In genomic region chr3:157148123-157148889, GRCh38 we compare ENCODE assay signal across 15 cellular contexts. TPM values are rescaled to one million over a fixed set of nuclear protein-coding genes. Genes with fewer than 3 reads are reported as not detected.
DNase-seq lines count a peak whose midpoint lies in the region; ATAC-seq and TF ChIP-seq lines count a peak whose summit lies in the region.
"Had no signal": no experiment of that assay in that cellular context is flagged by ENCODE, and none has a peak within 500 bp of the region (broad histone marks: within the 10 kb centered on the region; RNA-seq: fewer than 3 reads in every experiment).

No MANE protein-coding gene starts in this region.

- H4K5ac ChIP-seq in H9 (ENCODE audit: insufficient read length, low read depth, low read length): no peak overlapping the region

- peak overlapping the region; percentile 14 for H3K27ac Mint-ChIP-seq in T-helper 1 cell treated with Interleukin-12 subunit alpha and Interleukin-12 subunit beta and Interleukin-4 antibody, amounts not matched to agents 30 μg/mL and 1 μg/mL, for 36 hours
- no peak overlapping the region for H3K27ac Mint-ChIP-seq in H9

- H3K27me3 ChIP-seq in H9 (ENCODE audit: insufficient read depth, low read length): no peaks in the 10 kb centered on the region
- H3K27me3 ChIP-seq: brain microvascular endothelial cell had no signal

- peak; percentile 56 for ATAC-seq in GM18502 (IDR thresholded peaks at IDR 0.05; ENCODE audit: poor library complexity, unreplicated experiment)
- ATAC-seq in GM21717 (IDR thresholded peaks at IDR 0.05; ENCODE audit: unreplicated experiment): peak; percentile 50
- peak; percentile 16 for ATAC-seq in mucosa of descending colon

- no peak overlapping the region for H3K4me3 Mint-ChIP-seq in T-helper 1 cell treated with Interleukin-12 subunit alpha and Interleukin-12 subunit beta and Interleukin-4 antibody, amounts not matched to agents 30 μg/mL and 1 μg/mL, for 36 hours
- H3K4me3 Mint-ChIP-seq in H9: no peak overlapping the region
- H3K4me3 Mint-ChIP-seq: CD14-positive monocyte had no signal

- H3K79me2 ChIP-seq in H9 (ENCODE audit: insufficient read depth, low read length): no peaks in the 10 kb centered on the region

- no peak overlapping the region for H3K23ac ChIP-seq in H9 (ENCODE audit: insufficient read length, low read depth, low read length)

- H2BK120ac ChIP-seq in H9 (ENCODE audit: low read depth, low read length, poor library complexity, severe bottlenecking): no peak overlapping the region

- H4K91ac ChIP-seq in H9 (ENCODE audit: insufficient read length, low read depth, low read length): no peak overlapping the region

- no peak for TF ChIP-seq CTCF in mucosa of descending colon (IDR thresholded peaks at IDR 0.05)
- TF ChIP-seq CTCF in H9 (conservative IDR thresholded peaks at IDR 0.05): no peak

- H2BK15ac ChIP-seq in H9 (ENCODE audit: low read depth, low read length): no peak overlapping the region

- H3K27ac ChIP-seq in H9 (ENCODE audit: insufficient read length, low read depth, low read length): no peak overlapping the region
- H3K27ac ChIP-seq: brain microvascular endothelial cell, lower lobe of right lung had no signal

- no peak overlapping the region for H3K9ac ChIP-seq in H9 (ENCODE audit: extremely low read depth, insufficient read length, low read length)

- intact Hi-C loops in mucosa of descending colon (cut with DNase I, micrococcal nuclease): no loop called here

- H2AK5ac ChIP-seq in H9 (ENCODE audit: insufficient read length, low read length): no peak overlapping the region

- no peak overlapping the region for H3K18ac ChIP-seq in H9 (ENCODE audit: insufficient read length, low read depth, low read length)

- H3K23me2 ChIP-seq in H9 (ENCODE audit: insufficient read length, low read depth, low read length, poor library complexity, severe bottlenecking): no peaks in the 10 kb centered on the region

- H3K14ac ChIP-seq in H9 (ENCODE audit: insufficient read depth, low read length): no peak overlapping the region

- H3K79me1 ChIP-seq in H9 (ENCODE audit: insufficient read depth, low read depth, low read length, poor library complexity, severe bottlenecking): no peaks in the 10 kb centered on the region

- no peak overlapping the region for H2BK12ac ChIP-seq in H9 (ENCODE audit: insufficient read length, low read depth, low read length)

- no peaks in the 10 kb centered on the region for H3K9me3 Mint-ChIP-seq in T-helper 1 cell treated with Interleukin-12 subunit alpha and Interleukin-12 subunit beta and Interleukin-4 antibody, amounts not matched to agents 30 μg/mL and 1 μg/mL, for 36 hours
- H3K9me3 Mint-ChIP-seq in H9: no peaks in the 10 kb centered on the region
- H3K9me3 Mint-ChIP-seq: CD14-positive monocyte had no signal

- H3K36me3 Mint-ChIP-seq in T-helper 1 cell treated with Interleukin-12 subunit alpha and Interleukin-12 subunit beta and Interleukin-4 antibody, amounts not matched to agents 30 μg/mL and 1 μg/mL, for 36 hours (ENCODE audit: low read depth): peaks cover 73% of the 10 kb centered on the region
- H3K36me3 Mint-ChIP-seq in H9 (ENCODE audit: insufficient read depth in 1 of 3, low read depth in 3 of 3): peaks cover 51 to 92% (median 80%) of the 10 kb centered on the region in 3 experiments; a peak in 6 of 7 replicates

- no CpG with 5 or more reads among the region's 16 CpGs for WGBS in H9 (ENCODE audit: extremely low coverage, insufficient read length, low lambda C conversion rate)

- H2BK20ac ChIP-seq in H9 (ENCODE audit: low read depth, low read length, poor library complexity, severe bottlenecking): no peak overlapping the region

- no peak overlapping the region for H2AFZ ChIP-seq in H9 (ENCODE audit: low read length)

- H3K4me1 ChIP-seq in mucosa of descending colon (ENCODE audit: low read depth): no peaks in the 10 kb centered on the region
- no peaks in the 10 kb centered on the region for H3K4me1 ChIP-seq in H9 (ENCODE audit: insufficient read depth, low read length)

- H4K8ac ChIP-seq in H9 (replicated peaks; ENCODE audit: insufficient read length, low read depth, low read length): no peak overlapping the region

- no peak for DNase-seq in mucosa of descending colon
- no peak for DNase-seq in NCI-H2171 (lab: John Stamatoyannopoulos, UW)
- DNase-seq in H9: no peak
- DNase-seq in effector CD4-positive, alpha-beta T cell: no peak
- DNase-seq: activated effector memory CD4-positive, alpha-beta T cell treated with anti-CD3 and anti-CD28 coated beads, Interleukin-2, amount 50 U/mL, for 16 hours; brain microvascular endothelial cell; IMR-90; lower lobe of right lung; NCI-H1092 treated with DMSO at 0.1 percent for 48 hours; NCI-H345; nucleus accumbens had no signal

- no peak overlapping the region for H2BK5ac ChIP-seq in H9 (ENCODE audit: insufficient read length, low read length)

- no peak overlapping the region for H3K56ac ChIP-seq in H9 (ENCODE audit: insufficient read length, low read depth, low read length)

- H3T11ph ChIP-seq in H9 (ENCODE audit: low read length): no peak overlapping the region

- peaks cover 43% of the 10 kb centered on the region for H3K4me1 Mint-ChIP-seq in T-helper 1 cell treated with Interleukin-12 subunit alpha and Interleukin-12 subunit beta and Interleukin-4 antibody, amounts not matched to agents 30 μg/mL and 1 μg/mL, for 36 hours (ENCODE audit: low read depth)
- H3K4me1 Mint-ChIP-seq in H9: no peaks in the 10 kb centered on the region
- H3K4me1 Mint-ChIP-seq: CD14-positive monocyte had no signal

- H3K4ac ChIP-seq in H9 (ENCODE audit: low read depth, low read length): no peak overlapping the region

- H3K4me2 ChIP-seq in H9 (ENCODE audit: insufficient read depth, insufficient read length, low read length): no peak overlapping the region

- H3K36me3 ChIP-seq in mucosa of descending colon (ENCODE audit: low read depth): peaks cover 21% of the 10 kb centered on the region

- no peaks in the 10 kb centered on the region for H3K27me3 Mint-ChIP-seq in T-helper 1 cell treated with Interleukin-12 subunit alpha and Interleukin-12 subunit beta and Interleukin-4 antibody, amounts not matched to agents 30 μg/mL and 1 μg/mL, for 36 hours (ENCODE audit: low read depth)
- H3K27me3 Mint-ChIP-seq in H9 (ENCODE audit: low read depth): no peaks in the 10 kb centered on the region

- no peaks in the 10 kb centered on the region for H4K20me1 ChIP-seq in H9 (ENCODE audit: control insufficient read depth, insufficient read depth, insufficient read length)

- H3K9me3 ChIP-seq in mucosa of descending colon (no peaks in the 10 kb centered on the region), H9 (ENCODE audit: control insufficient read depth, low read depth, low read length) (no peaks in the 10 kb centered on the region)
- H3K9me3 ChIP-seq: lower lobe of right lung had no signal

- no peak overlapping the region for H3K4me3 ChIP-seq in mucosa of descending colon
- H3K4me3 ChIP-seq: lower lobe of right lung had no signal

RNA-seq across cellular contexts. Expression of gene CCNL1, which starts 11.6 kb away (rescaled TPM):
- total RNA-seq in mucosa of descending colon (100 to 1,000 TPM; 127 to 146 (median 133) TPM), H9 (2021) (93.9 and 103 TPM in 2 replicates)
